Comparison of ENCODE assay signal across 13 cellular contexts in the genomic region with DNA sequence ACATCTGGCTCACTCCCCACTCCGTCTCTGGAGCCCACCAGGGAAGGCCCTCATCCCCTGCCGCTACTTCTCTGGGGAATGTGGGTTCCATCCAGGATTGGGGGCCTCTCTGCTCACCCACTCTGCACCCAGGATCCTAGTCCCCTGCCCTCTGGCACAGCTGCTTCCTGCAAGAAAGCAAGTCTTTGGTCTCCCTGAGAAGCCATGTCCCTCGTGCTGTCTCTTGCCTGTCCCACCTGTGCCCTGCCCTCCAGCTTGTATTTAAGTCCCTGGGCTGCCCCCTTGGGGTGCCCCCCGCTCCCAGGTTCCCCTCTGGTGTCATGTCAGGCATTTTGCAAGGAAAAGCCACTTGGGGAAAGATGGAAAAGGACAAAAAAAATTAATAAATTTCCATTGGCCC. TPM values are rescaled to one million over a fixed set of nuclear protein-coding genes. Genes with fewer than 3 reads are reported as not detected.
DNase-seq lines count a peak whose midpoint lies in the region; ATAC-seq, FAIRE-seq and TF ChIP-seq lines count a peak whose summit lies in the region.
"Not testable (repeated sequence)": the region's sequence is repeated elsewhere in the genome, so short reads cannot be mapped to it uniquely, and the experiment has no call there.
"Had no signal": no experiment of that assay in that cellular context is flagged by ENCODE, and none has a peak within 500 bp of the region (broad histone marks: within the 10 kb centered on the region; RNA-seq: fewer than 3 reads in every experiment).

No MANE protein-coding gene starts in this region.

- POLR2A ChIA-PET in RWPE1 (lab: Yijun Ruan, JAX; ENCODE audit: low non-redundant PET), result not testable (repeated sequence)
- POLR2A ChIA-PET in K562 (lab: Yijun Ruan, JAX), result interaction anchor here (0.7 to 1.5 kb wide), 3 partner anchors 9 to 197 kb away, joined by 3 to 5 read pairs (median 3); a partner anchor contains a TSS

- not testable (repeated sequence) for TF ChIP-seq EP300 in K562 (IDR thresholded peaks at IDR 0.05; ENCODE audit: low read length)

- peaks cover 0 to 20% (median 11%) of the 10 kb centered on the region in 11 experiments; a peak in 13 of 22 replicates for H3K27me3 ChIP-seq in BLaER1 treated with 17β-estradiol and CSF1 and Interleukin-3, amounts not matched to agents 10 nM and 100 nM
- not testable (repeated sequence) for H3K27me3 ChIP-seq in K562 (ENCODE audit: control insufficient read depth in 2 of 2, insufficient read depth in 2 of 2, low read length in 2 of 2)
- H3K27me3 ChIP-seq in spleen (replicated peaks in 1 of 7), result peaks cover 0 to 17% (median 0%) of the 10 kb centered on the region in 7 donors

- H3K27ac Mint-ChIP-seq in HFFc6 (peak overlapping the region; percentile 24; the same call in 1 of the 2 replicates), natural killer cell (peak overlapping the region in 1 of 2 donors; percentile 58)
- peak overlapping the region; percentile 29 for H3K27ac Mint-ChIP-seq in activated T-cell treated with anti-CD3 and anti-CD28 coated beads, Interleukin-2, amount 50 U/mL, for 24 hours
- H3K27ac Mint-ChIP-seq in glutamatergic neuron (ENCODE audit: unreplicated experiment), result not testable (repeated sequence)

- H3K4me3 ChIP-seq in BLaER1 treated with 17β-estradiol and CSF1 and Interleukin-3, amounts not matched to agents 10 nM and 100 nM, result peak overlapping the region in 5 of 10 experiments; percentile 50 to 64 (median 56); a peak in 2 of 20 replicates
- H3K4me3 ChIP-seq in K562, spleen: not testable (repeated sequence)

- H3K36me3 ChIP-seq in BLaER1 treated with 17β-estradiol and CSF1 and Interleukin-3, amounts not matched to agents 10 nM and 100 nM, result peaks cover 42 to 44% (median 44%) of the 10 kb centered on the region in 11 experiments
- H3K36me3 ChIP-seq in K562 (ENCODE audit: control insufficient read depth, insufficient read depth, low read length) (peaks cover 43% of the 10 kb centered on the region), spleen (peaks cover 0 to 52% (median 47%) of the 10 kb centered on the region in 6 donors)

- ATAC-seq in K562, result peak; percentile 3; the same call in 1 of the 3 replicates
- not testable (repeated sequence) for ATAC-seq in natural killer cell

- H2AFZ ChIP-seq in K562 (ENCODE audit: low read depth, low read length), result not testable (repeated sequence)

- H4K20me1 ChIP-seq in BLaER1 treated with 17β-estradiol and CSF1 and Interleukin-3, amounts not matched to agents 10 nM and 100 nM, result peaks cover 65 to 98% (median 90%) of the 10 kb centered on the region in 11 experiments
- H4K20me1 ChIP-seq in K562 (replicated peaks; ENCODE audit: control insufficient read depth, insufficient read depth, low read length), result not testable (repeated sequence)

- H3K9me3 ChIP-seq in BLaER1 treated with 17β-estradiol and CSF1 and Interleukin-3, amounts not matched to agents 10 nM and 100 nM (replicated peaks in 1 of 11); K562 (replicated peaks; ENCODE audit: control insufficient read depth, insufficient read depth, low read depth, low read length); spleen: not testable (repeated sequence)

- H3K9ac ChIP-seq in BLaER1 treated with 17β-estradiol and CSF1 and Interleukin-3, amounts not matched to agents 10 nM and 100 nM, result peak overlapping the region in 5 of 11 experiments; percentile 30 to 75 (median 65); a peak in 6 of 22 replicates
- not testable (repeated sequence) for H3K9ac ChIP-seq in K562 (ENCODE audit: insufficient read depth in 1 of 2, low read depth in 2 of 2, low read length in 2 of 2)

- in situ Hi-C loops in K562 (cut with MboI), result not testable (repeated sequence)

- not testable (repeated sequence) for H3K4me3 Mint-ChIP-seq in HFFc6; activated T-cell treated with anti-CD3 and anti-CD28 coated beads, Interleukin-2, amount 50 U/mL, for 24 hours
- peak overlapping the region; percentile 25 for H3K4me3 Mint-ChIP-seq in glutamatergic neuron (ENCODE audit: unreplicated experiment)
- peak overlapping the region; percentile 62 for H3K4me3 Mint-ChIP-seq in natural killer cell

- TF ChIP-seq POLR2A in K562 (conservative IDR thresholded peaks at IDR 0.05); spleen (IDR thresholded peaks at IDR 0.05): not testable (repeated sequence)

- peaks cover 15 to 62% (median 55%) of the 10 kb centered on the region in 10 experiments for H3K4me1 ChIP-seq in BLaER1 treated with 17β-estradiol and CSF1 and Interleukin-3, amounts not matched to agents 10 nM and 100 nM
- H3K4me1 ChIP-seq in K562 (replicated peaks in 1 of 2; ENCODE audit: control insufficient read depth in 2 of 2, insufficient read depth in 2 of 2, low read length in 2 of 2) (peaks cover 0 to 18% of the 10 kb centered on the region in 2 experiments; a peak in 2 of 5 replicates), spleen (peaks cover 7 to 63% (median 30%) of the 10 kb centered on the region in 6 donors)

- H3K36me3 Mint-ChIP-seq in HFFc6 (ENCODE audit: low read depth) (peaks cover 13% of the 10 kb centered on the region; the same call in 1 of the 2 replicates), natural killer cell (peaks cover 14% of the 10 kb centered on the region)
- peaks cover 49% of the 10 kb centered on the region for H3K36me3 Mint-ChIP-seq in activated T-cell treated with anti-CD3 and anti-CD28 coated beads, Interleukin-2, amount 50 U/mL, for 24 hours (ENCODE audit: low read depth)
- H3K36me3 Mint-ChIP-seq in glutamatergic neuron (ENCODE audit: unreplicated experiment), result not testable (repeated sequence)

- H3K9me1 ChIP-seq in K562 (ENCODE audit: control insufficient read depth, insufficient read depth, low read length), result not testable (repeated sequence)

- not testable (repeated sequence) for H3K27ac ChIP-seq in BLaER1 treated with 17β-estradiol and CSF1 and Interleukin-3, amounts not matched to agents 10 nM and 100 nM; K562 (ENCODE audit: extremely low read depth, low read depth, low read length)
- H3K27ac ChIP-seq in RWPE1, result peak overlapping the region; percentile 77
- H3K27ac ChIP-seq in spleen, result peak overlapping the region in 1 of 8 donors; percentile 66

- not testable (repeated sequence) for FAIRE-seq in K562 (lab: Jason Lieb, UNC)

- intact Hi-C loops in K562 (cut with micrococcal nuclease); natural killer cell (cut with micrococcal nuclease); spleen (cut with DNase I; ENCODE audit: low total_unique reads): not testable (repeated sequence)

- H3K27me3 Mint-ChIP-seq in HFFc6 (ENCODE audit: insufficient read depth); activated T-cell treated with anti-CD3 and anti-CD28 coated beads, Interleukin-2, amount 50 U/mL, for 24 hours: not testable (repeated sequence)
- H3K27me3 Mint-ChIP-seq in glutamatergic neuron (ENCODE audit: unreplicated experiment), result peaks cover 17% of the 10 kb centered on the region
- peaks cover 7 to 14% of the 10 kb centered on the region in 2 donors for H3K27me3 Mint-ChIP-seq in natural killer cell (ENCODE audit: low read depth in 2 of 2)

- WGBS in K562 (ENCODE audit: insufficient coverage, low coverage, missing lambda C conversion rate), result 66% methylated on average over 4 of the region's 4 CpGs
- 40 to 55% (median 49%) methylated on average over 4 of the region's 4 CpGs for WGBS in spleen, 5 donors

- not testable (repeated sequence) for DNase-seq in HFFc6; RWPE1 (ENCODE audit: low spot score); activated T-cell treated with anti-CD3 and anti-CD28 coated beads, Interleukin-2, amount 50 U/mL, for 24 hours; K562 (ENCODE audit: extremely low read depth in 1 of 4, low spot score in 3 of 4); glutamatergic neuron; natural killer cell
- peak; percentile 67 for DNase-seq in spleen

- H3K79me2 ChIP-seq in K562 (ENCODE audit: control insufficient read depth, insufficient read depth, low read length), result not testable (repeated sequence)

- H3K4me1 Mint-ChIP-seq in HFFc6 (ENCODE audit: low read depth) (peaks cover 16% of the 10 kb centered on the region), glutamatergic neuron (ENCODE audit: low read depth, unreplicated experiment) (peaks cover 16% of the 10 kb centered on the region), natural killer cell (peaks cover 32 to 73% of the 10 kb centered on the region in 2 donors)
- peaks cover 20% of the 10 kb centered on the region for H3K4me1 Mint-ChIP-seq in activated T-cell treated with anti-CD3 and anti-CD28 coated beads, Interleukin-2, amount 50 U/mL, for 24 hours (ENCODE audit: low read depth)

- not testable (repeated sequence) for TF ChIP-seq RAD21 in K562 (CRISPR knock-in tag; conservative IDR thresholded peaks at IDR 0.05 in 1 of 2, IDR thresholded peaks at IDR 0.05 in 1 of 2)

- TSS peak; percentile 39 for BruUV-seq in K562 (replicated peaks; lab: Mats Ljungman, UMichigan)

- not testable (repeated sequence) for H3K9me3 Mint-ChIP-seq in HFFc6; activated T-cell treated with anti-CD3 and anti-CD28 coated beads, Interleukin-2, amount 50 U/mL, for 24 hours; natural killer cell
- H3K9me3 Mint-ChIP-seq in glutamatergic neuron (ENCODE audit: unreplicated experiment), result peaks cover 10% of the 10 kb centered on the region

- TF ChIP-seq CTCF in HFFc6 (IDR thresholded peaks at IDR 0.05); RWPE1 (conservative IDR thresholded peaks at IDR 0.05; ENCODE audit: low read depth); K562 (IDR thresholded peaks at IDR 0.05 in 2 of 3, conservative IDR thresholded peaks at IDR 0.05 in 1 of 3; ENCODE audit: insufficient read depth in 2 of 3, low read depth in 1 of 3, low read length in 3 of 3); glutamatergic neuron (IDR thresholded peaks at IDR 0.05; ENCODE audit: partially characterized antibody, unreplicated experiment); natural killer cell (IDR thresholded peaks at IDR 0.05); spleen (IDR thresholded peaks at IDR 0.05 in 8 of 11, conservative IDR thresholded peaks at IDR 0.05 in 3 of 11): not testable (repeated sequence)

- CTCF ChIA-PET in RWPE1 (lab: Yijun Ruan, JAX), result interaction anchor here (0.8 kb wide), 1 partner anchor 34 kb away, joined by 3 read pairs; no protein-coding TSS in a partner anchor
- CTCF ChIA-PET in K562 (lab: Yijun Ruan, JAX; ENCODE audit: low intra/inter-chr PET ratio), result not testable (repeated sequence)

- H3K4me2 ChIP-seq in BLaER1 treated with 17β-estradiol and CSF1 and Interleukin-3, amounts not matched to agents 10 nM and 100 nM, result peak overlapping the region; percentile 92 to 99 (median 97)
- H3K4me2 ChIP-seq in K562 (ENCODE audit: insufficient read depth, low read length), result not testable (repeated sequence)

RNA-seq across cellular contexts. Expression of a gene that starts 0.9 kb away (rescaled TPM):
- total RNA-seq in HFFc6 (2021; fragmentation: NEBNext Ultra II Directional; extraction: Animal tissue kit (Norgen Biotek cat#: 25700)), result 1 to 10 TPM in 3 of 6 experiments, under 1 TPM in 3; 0.73 to 1.9 (median 1.1) TPM
- 0.92 and 2.0 TPM in 2 replicates for total RNA-seq in K562 (2011; cell fraction: chromatin; rRNA removed; ENCODE audit: low replicate concordance)
- total RNA-seq in K562 (2011; cell fraction: nucleolus; rRNA removed), result 0.92 and 1.7 TPM in 2 replicates
- 0.95 and 1.2 TPM in 2 replicates for total RNA-seq in K562 (2011; cell fraction: nucleoplasm; rRNA removed)
- total RNA-seq in K562 (2014; rRNA removed), result 0.61 TPM in 1 of 2 replicates, not detected in the other
- total RNA-seq in K562 (2014; rRNA removed; fragmentation: Illumina TruSeq; extraction: Trizol), result not detected in 2 replicates
- total RNA-seq in K562 (2015; rRNA removed; fragmentation: Illumina TruSeq; extraction: Trizol), result 0.11 and 0.40 TPM in 2 replicates
- 0.89 and 1.1 TPM in 2 replicates for total RNA-seq in K562 (2021)
- 0.26 and 0.30 TPM in 2 replicates for polyA plus RNA-seq in K562 (2011; rRNA removed)
- polyA plus RNA-seq in K562 (2011; cell fraction: cytosol; rRNA removed), result 0.52 and 0.69 TPM in 2 replicates
- polyA plus RNA-seq in K562 (2011; cell fraction: nucleus; rRNA removed), result 1.1 and 1.7 TPM in 2 replicates
- polyA plus RNA-seq in K562 (2012), result 0.52 and 0.57 TPM in 2 replicates
- 0.36 and 0.65 TPM in 2 replicates for polyA plus RNA-seq in K562 (2014; fragmentation: Illumina TruSeq; extraction: Trizol)
- polyA plus RNA-seq in K562 (2014; fragmentation: Nextera tagmentation; extraction: Ambion mirVana), result not detected
- 0.27 and 0.55 TPM in 2 replicates for polyA plus RNA-seq in K562 (2014; rRNA removed)
- polyA minus RNA-seq in K562 (2011; rRNA and poly(A)+ RNA removed), result not detected in 2 replicates
- not detected in 2 replicates for polyA minus RNA-seq in K562 (2011; cell fraction: cytosol; rRNA and poly(A)+ RNA removed)
- polyA minus RNA-seq in K562 (2011; cell fraction: nucleus; rRNA and poly(A)+ RNA removed), result 0.13 TPM in 1 of 2 replicates, not detected in the other
- 61.3 TPM for total RNA-seq in glutamatergic neuron (ENCODE audit: unreplicated experiment)
- 1 to 10 TPM; 6.3 to 8.8 (median 7.1) TPM for total RNA-seq in natural killer cell
- total RNA-seq in spleen, result 1 to 10 TPM in 3 of 7 donors, under 1 TPM in 2, not detected in 2; 0.40 to 1.9 (median 1.3) TPM
- under 1 TPM; 0.20 to 0.57 (median 0.26) TPM for polyA plus RNA-seq in spleen
- total RNA-seq: right atrium auricular region, stomach had no signal

RNA-seq across cellular contexts. Expression of a gene that starts 8.6 kb away (rescaled TPM):
- 100 to 1,000 TPM; 220 to 272 (median 246) TPM for total RNA-seq in HFFc6 (2021; fragmentation: NEBNext Ultra II Directional; extraction: Animal tissue kit (Norgen Biotek cat#: 25700))
- 13.9 and 38.2 TPM in 2 replicates for total RNA-seq in K562 (2011; cell fraction: chromatin; rRNA removed; ENCODE audit: low replicate concordance)
- 41.5 and 42.0 TPM in 2 replicates for total RNA-seq in K562 (2011; cell fraction: nucleolus; rRNA removed)
- 31.3 and 34.9 TPM in 2 replicates for total RNA-seq in K562 (2011; cell fraction: nucleoplasm; rRNA removed)
- total RNA-seq in K562 (2014; rRNA removed), result 102 and 135 TPM in 2 replicates
- 29.3 and 43.7 TPM in 2 replicates for total RNA-seq in K562 (2014; rRNA removed; fragmentation: Illumina TruSeq; extraction: Trizol)
- 83.8 and 85.1 TPM in 2 replicates for total RNA-seq in K562 (2015; rRNA removed; fragmentation: Illumina TruSeq; extraction: Trizol)
- 135 and 139 TPM in 2 replicates for total RNA-seq in K562 (2021)
- 98.6 and 129 TPM in 2 replicates for polyA plus RNA-seq in K562 (2011; rRNA removed)
- polyA plus RNA-seq in K562 (2011; cell fraction: cytosol; rRNA removed), result 213 and 403 TPM in 2 replicates
- 62.4 and 74.2 TPM in 2 replicates for polyA plus RNA-seq in K562 (2011; cell fraction: nucleus; rRNA removed)
- polyA plus RNA-seq in K562 (2012), result 127 and 138 TPM in 2 replicates
- polyA plus RNA-seq in K562 (2014; fragmentation: Illumina TruSeq; extraction: Trizol), result 140 and 182 TPM in 2 replicates
- polyA plus RNA-seq in K562 (2014; fragmentation: Nextera tagmentation; extraction: Ambion mirVana), result 10 to 100 TPM in 1 of 2 experiments, 1 to 10 TPM in 1; 5.6 to 16.0 TPM
- polyA plus RNA-seq in K562 (2014; rRNA removed), result 135 and 146 TPM in 2 replicates
- 57.1 and 92.7 TPM in 2 replicates for polyA minus RNA-seq in K562 (2011; rRNA and poly(A)+ RNA removed)
- polyA minus RNA-seq in K562 (2011; cell fraction: cytosol; rRNA and poly(A)+ RNA removed), result 94.6 and 97.2 TPM in 2 replicates
- polyA minus RNA-seq in K562 (2011; cell fraction: nucleus; rRNA and poly(A)+ RNA removed), result 10.4 and 16.3 TPM in 2 replicates
- total RNA-seq in glutamatergic neuron (ENCODE audit: unreplicated experiment), result 85.4 TPM
- 100 to 1,000 TPM; 116 to 144 (median 132) TPM for total RNA-seq in natural killer cell
- 100 to 1,000 TPM; 101 to 130 (median 123) TPM for total RNA-seq in spleen
- 100 to 1,000 TPM in 1 of 3 donors, 10 to 100 TPM in 2; 66.8 to 150 (median 77.0) TPM for polyA plus RNA-seq in spleen

RNA-seq across cellular contexts. Expression of a gene that starts 11.9 kb away (rescaled TPM):
- total RNA-seq in HFFc6 (2021; fragmentation: NEBNext Ultra II Directional; extraction: Animal tissue kit (Norgen Biotek cat#: 25700)), result 100 to 1,000 TPM; 150 to 183 (median 153) TPM
- 49.3 and 178 TPM in 2 replicates for total RNA-seq in K562 (2011; cell fraction: chromatin; rRNA removed; ENCODE audit: low replicate concordance)
- total RNA-seq in K562 (2011; cell fraction: nucleolus; rRNA removed), result 331 and 338 TPM in 2 replicates
- 162 and 163 TPM in 2 replicates for total RNA-seq in K562 (2011; cell fraction: nucleoplasm; rRNA removed)
- 121 and 158 TPM in 2 replicates for total RNA-seq in K562 (2014; rRNA removed)
- total RNA-seq in K562 (2014; rRNA removed; fragmentation: Illumina TruSeq; extraction: Trizol), result 29.4 and 39.3 TPM in 2 replicates
- 44.8 and 51.6 TPM in 2 replicates for total RNA-seq in K562 (2015; rRNA removed; fragmentation: Illumina TruSeq; extraction: Trizol)
- 108 and 120 TPM in 2 replicates for total RNA-seq in K562 (2021)
- polyA plus RNA-seq in K562 (2011; rRNA removed), result 77.2 and 108 TPM in 2 replicates
- polyA plus RNA-seq in K562 (2011; cell fraction: cytosol; rRNA removed), result 234 and 367 TPM in 2 replicates
- polyA plus RNA-seq in K562 (2011; cell fraction: nucleus; rRNA removed), result 162 and 217 TPM in 2 replicates
- 106 and 144 TPM in 2 replicates for polyA plus RNA-seq in K562 (2012)
- polyA plus RNA-seq in K562 (2014; fragmentation: Illumina TruSeq; extraction: Trizol), result 111 and 119 TPM in 2 replicates
- 10 to 100 TPM in 1 of 2 experiments, 1 to 10 TPM in 1; 8.6 to 33.6 TPM for polyA plus RNA-seq in K562 (2014; fragmentation: Nextera tagmentation; extraction: Ambion mirVana)
- polyA plus RNA-seq in K562 (2014; rRNA removed), result 83.6 and 96.7 TPM in 2 replicates
- polyA minus RNA-seq in K562 (2011; rRNA and poly(A)+ RNA removed), result 84.7 and 117 TPM in 2 replicates
- 120 and 144 TPM in 2 replicates for polyA minus RNA-seq in K562 (2011; cell fraction: cytosol; rRNA and poly(A)+ RNA removed)
- 46.6 and 57.5 TPM in 2 replicates for polyA minus RNA-seq in K562 (2011; cell fraction: nucleus; rRNA and poly(A)+ RNA removed)
- 115 TPM for total RNA-seq in glutamatergic neuron (ENCODE audit: unreplicated experiment)
- 10 to 100 TPM; 21.9 to 28.5 (median 23.6) TPM for total RNA-seq in natural killer cell
- total RNA-seq in spleen, result 10 to 100 TPM; 34.7 to 50.4 (median 40.4) TPM
- polyA plus RNA-seq in spleen, result 10 to 100 TPM; 48.3 to 60.1 (median 49.3) TPM

RNA-seq across cellular contexts. Expression of a gene that starts 14.6 kb away (rescaled TPM):
- under 1 TPM in 2 of 6 experiments, not detected in 4; 0.07 to 0.11 TPM for total RNA-seq in HFFc6 (2021; fragmentation: NEBNext Ultra II Directional; extraction: Animal tissue kit (Norgen Biotek cat#: 25700))
- total RNA-seq in K562 (2011; cell fraction: chromatin; rRNA removed; ENCODE audit: low replicate concordance), result not detected in 2 replicates
- total RNA-seq in K562 (2011; cell fraction: nucleolus; rRNA removed), result not detected in 2 replicates
- total RNA-seq in K562 (2011; cell fraction: nucleoplasm; rRNA removed), result not detected in 2 replicates
- total RNA-seq in K562 (2014; rRNA removed) (not detected in 2 replicates), K562 (2014; rRNA removed; fragmentation: Illumina TruSeq; extraction: Trizol) (not detected in 2 replicates), K562 (2015; rRNA removed; fragmentation: Illumina TruSeq; extraction: Trizol) (not detected in 2 replicates), K562 (2021) (not detected in 2 replicates), glutamatergic neuron (ENCODE audit: unreplicated experiment) (19.2 TPM), natural killer cell (not detected), spleen (under 1 TPM in 1 of 7 donors, not detected in 6; 0.34 TPM)
- polyA plus RNA-seq in K562 (2011; rRNA removed) (not detected in 2 replicates), K562 (2014; fragmentation: Illumina TruSeq; extraction: Trizol) (not detected in 2 replicates), K562 (2014; fragmentation: Nextera tagmentation; extraction: Ambion mirVana) (not detected), K562 (2014; rRNA removed) (not detected in 2 replicates), spleen (under 1 TPM in 2 of 3 donors, not detected in 1; 0.02 TPM)
- polyA plus RNA-seq in K562 (2011; cell fraction: cytosol; rRNA removed), result 0.01 TPM in 1 of 2 replicates, not detected in the other
- polyA plus RNA-seq in K562 (2011; cell fraction: nucleus; rRNA removed), result not detected in 2 replicates
- not detected in 2 replicates for polyA plus RNA-seq in K562 (2012)
- polyA minus RNA-seq in K562 (2011; rRNA and poly(A)+ RNA removed), result not detected in 2 replicates
- not detected in 2 replicates for polyA minus RNA-seq in K562 (2011; cell fraction: cytosol; rRNA and poly(A)+ RNA removed)
- 0.13 TPM in 1 of 2 replicates, not detected in the other for polyA minus RNA-seq in K562 (2011; cell fraction: nucleus; rRNA and poly(A)+ RNA removed)
- total RNA-seq: activated CD4-positive, alpha-beta memory T cell treated with anti-CD3 and anti-CD28 coated beads, Interleukin-2, amount 10 ng/mL, durations not matched to agents 7 days and 5 days; esophagus mucosa; lower leg skin had no signal

RNA-seq across cellular contexts. Expression of a gene that starts 19.6 kb away (rescaled TPM):
- 10 to 100 TPM; 43.4 to 51.9 (median 46.0) TPM for total RNA-seq in HFFc6 (2021; fragmentation: NEBNext Ultra II Directional; extraction: Animal tissue kit (Norgen Biotek cat#: 25700))
- 40.5 and 97.2 TPM in 2 replicates for total RNA-seq in K562 (2011; cell fraction: chromatin; rRNA removed; ENCODE audit: low replicate concordance)
- total RNA-seq in K562 (2011; cell fraction: nucleolus; rRNA removed), result 43.6 and 44.5 TPM in 2 replicates
- 39.9 and 51.1 TPM in 2 replicates for total RNA-seq in K562 (2011; cell fraction: nucleoplasm; rRNA removed)
- total RNA-seq in K562 (2014; rRNA removed) (9.3 and 10.2 TPM in 2 replicates), K562 (2014; rRNA removed; fragmentation: Illumina TruSeq; extraction: Trizol) (2.5 and 4.1 TPM in 2 replicates), K562 (2015; rRNA removed; fragmentation: Illumina TruSeq; extraction: Trizol) (8.8 and 10.4 TPM in 2 replicates), K562 (2021) (28.6 and 29.2 TPM in 2 replicates), glutamatergic neuron (ENCODE audit: unreplicated experiment) (127 TPM), natural killer cell (10 to 100 TPM; 22.9 to 32.0 (median 27.6) TPM), spleen (10 to 100 TPM in 6 of 7 donors, 1 to 10 TPM in 1; 8.8 to 30.8 (median 18.3) TPM)
- polyA plus RNA-seq in K562 (2011; rRNA removed) (8.5 and 12.5 TPM in 2 replicates), K562 (2014; fragmentation: Illumina TruSeq; extraction: Trizol) (14.6 and 18.0 TPM in 2 replicates), K562 (2014; fragmentation: Nextera tagmentation; extraction: Ambion mirVana) (under 1 TPM in 1 of 2 experiments, not detected in 1; 0.08 TPM), K562 (2014; rRNA removed) (20.5 and 23.3 TPM in 2 replicates), spleen (10 to 100 TPM in 1 of 3 donors, 1 to 10 TPM in 2; 5.5 to 19.5 (median 7.8) TPM)
- 7.7 and 14.0 TPM in 2 replicates for polyA plus RNA-seq in K562 (2011; cell fraction: cytosol; rRNA removed)
- 40.5 and 65.1 TPM in 2 replicates for polyA plus RNA-seq in K562 (2011; cell fraction: nucleus; rRNA removed)
- 18.1 and 26.7 TPM in 2 replicates for polyA plus RNA-seq in K562 (2012)
- polyA minus RNA-seq in K562 (2011; rRNA and poly(A)+ RNA removed), result 9.1 and 11.0 TPM in 2 replicates
- 9.9 and 10.3 TPM in 2 replicates for polyA minus RNA-seq in K562 (2011; cell fraction: cytosol; rRNA and poly(A)+ RNA removed)
- polyA minus RNA-seq in K562 (2011; cell fraction: nucleus; rRNA and poly(A)+ RNA removed), result 14.5 and 19.0 TPM in 2 replicates
